Comparison of ENCODE assay signal across 8 cellular contexts in genomic region chr19:46471116-46471733, GRCh38. TPM values are rescaled to one million over a fixed set of nuclear protein-coding genes. Genes with fewer than 3 reads are reported as not detected.
DNase-seq lines count a peak whose midpoint lies in the region; ATAC-seq, FAIRE-seq and TF ChIP-seq lines count a peak whose summit lies in the region.

TSS of gene PNMA8A (minus strand) at chr19:46471563. CDS start at chr19:46471035, 528 bp downstream.

- BruUV-seq in mammary epithelial cell (replicated peaks; lab: Mats Ljungman, UMichigan): no TSS peak

- CTCF ChIA-PET in mammary epithelial cell (lab: Charles Lee; ENCODE audit: low non-redundant PET): no interaction called here
- CTCF ChIA-PET in activated CD4-positive, alpha-beta T cell treated with anti-CD3 and anti-CD28 coated beads for 36 hours (lab: Charles Lee): interaction anchor here (0.8 kb wide), 1 partner anchor 44 kb away, joined by 3 read pairs; no protein-coding TSS in a partner anchor

- no peak for TF ChIP-seq CTCF in mammary epithelial cell (conservative IDR thresholded peaks at IDR 0.05 in 1 of 2, IDR thresholded peaks at IDR 0.05 in 1 of 2; ENCODE audit: extremely low read depth in 1 of 2, insufficient read depth in 1 of 2, low read depth in 1 of 2, low read length in 2 of 2)

- no peaks in the 10 kb centered on the region for H3K9me3 ChIP-seq in BLaER1 treated with 17β-estradiol and CSF1 and Interleukin-3, amounts not matched to agents 10 nM and 100 nM (replicated peaks in 1 of 11)
- no peaks in the 10 kb centered on the region for H3K9me3 ChIP-seq in mammary epithelial cell (replicated peaks; ENCODE audit: insufficient read depth, low read length)

- H3K4me3 Mint-ChIP-seq in stimulated activated naive B cell treated with anti-CD40 and anti-IgM and Interleukin-4, amounts not matched to agents 10 μg/mL and 1 μg/mL and 100 μg/mL, for 72 hours: peak within 1 kb of the TSS; percentile 48 to 71
- H3K4me3 Mint-ChIP-seq in activated CD4-positive, alpha-beta T cell treated with anti-CD3 and anti-CD28 coated beads for 36 hours: no peak within 1 kb of the TSS

- no peak for FAIRE-seq in GM19239 (lab: Jason Lieb, UNC)

- H3K27me3 ChIP-seq in BLaER1 treated with 17β-estradiol and CSF1 and Interleukin-3, amounts not matched to agents 10 nM and 100 nM: no peaks in the 10 kb centered on the region
- H3K27me3 ChIP-seq in mammary epithelial cell (ENCODE audit: insufficient read depth, low read length): no peaks in the 10 kb centered on the region

- in situ Hi-C loops in mammary epithelial cell (cut with MboI; ENCODE audit: low sequenced_read_pairs in 2 of 2): no loop called here

- H3K4me1 ChIP-seq in BLaER1 treated with 17β-estradiol and CSF1 and Interleukin-3, amounts not matched to agents 10 nM and 100 nM: peaks cover 33 to 93% (median 85%) of the 10 kb centered on the region in 10 experiments
- H3K4me1 ChIP-seq in mammary epithelial cell (ENCODE audit: insufficient read depth, low read length): peaks cover 60% of the 10 kb centered on the region

- intact Hi-C loops in mammary epithelial cell (cut with micrococcal nuclease): no loop called here
- intact Hi-C loops in activated CD4-positive, alpha-beta T cell treated with anti-CD3 and anti-CD28 coated beads for 36 hours (cut with DNase I, micrococcal nuclease): no loop called here

- peak within 1 kb of the TSS in 4 of 11 experiments; percentile 18 to 62 (median 32); a peak in 3 of 22 replicates for H3K9ac ChIP-seq in BLaER1 treated with 17β-estradiol and CSF1 and Interleukin-3, amounts not matched to agents 10 nM and 100 nM
- no peak within 1 kb of the TSS for H3K9ac ChIP-seq in mammary epithelial cell (ENCODE audit: insufficient read depth, low read length)

- H3K36me3 ChIP-seq in BLaER1 treated with 17β-estradiol and CSF1 and Interleukin-3, amounts not matched to agents 10 nM and 100 nM: no peaks in the 10 kb centered on the region
- no peaks in the 10 kb centered on the region for H3K36me3 ChIP-seq in mammary epithelial cell (ENCODE audit: insufficient read depth, low read length)

- H3K4me2 ChIP-seq in BLaER1 treated with 17β-estradiol and CSF1 and Interleukin-3, amounts not matched to agents 10 nM and 100 nM: peak within 1 kb of the TSS in 9 of 11 experiments; percentile 43 to 87 (median 77); a peak in 18 of 22 replicates
- H3K4me2 ChIP-seq in mammary epithelial cell (ENCODE audit: insufficient read depth, low read depth, low read length): peak within 1 kb of the TSS; percentile 34

- no peaks in the 10 kb centered on the region for H4K20me1 ChIP-seq in BLaER1 treated with 17β-estradiol and CSF1 and Interleukin-3, amounts not matched to agents 10 nM and 100 nM
- H4K20me1 ChIP-seq in mammary epithelial cell (ENCODE audit: insufficient read depth, low read length): no peaks in the 10 kb centered on the region

- H2AFZ ChIP-seq in mammary epithelial cell (ENCODE audit: low read depth, low read length): peak within 1 kb of the TSS; percentile 80

- peak; percentile 70 to 73 for ATAC-seq in stimulated activated naive B cell treated with anti-CD40 and anti-IgM and Interleukin-4, amounts not matched to agents 10 μg/mL and 1 μg/mL and 100 μg/mL, for 72 hours (replicated peaks)
- no peak for ATAC-seq in HG03045 (IDR thresholded peaks at IDR 0.05; ENCODE audit: unreplicated experiment)
- no peak for ATAC-seq in activated CD4-positive, alpha-beta T cell treated with anti-CD3 and anti-CD28 coated beads for 36 hours

- peaks cover 4 to 15% of the 10 kb centered on the region in 2 donors for H3K4me1 Mint-ChIP-seq in stimulated activated naive B cell treated with anti-CD40 and anti-IgM and Interleukin-4, amounts not matched to agents 10 μg/mL and 1 μg/mL and 100 μg/mL, for 72 hours
- H3K4me1 Mint-ChIP-seq in activated CD4-positive, alpha-beta T cell treated with anti-CD3 and anti-CD28 coated beads for 36 hours: peaks cover 10% of the 10 kb centered on the region

- 17% methylated on average over 28 of the region's 57 CpGs for WGBS in mammary epithelial cell (ENCODE audit: low coverage, missing lambda C conversion rate)

- peak within 1 kb of the TSS in 6 of 11 experiments; percentile 4 to 93 (median 90); a peak in 9 of 22 replicates for H3K27ac ChIP-seq in BLaER1 treated with 17β-estradiol and CSF1 and Interleukin-3, amounts not matched to agents 10 nM and 100 nM
- H3K27ac ChIP-seq in mammary epithelial cell (ENCODE audit: insufficient read depth, low read depth, low read length): no peak within 1 kb of the TSS

- H3K36me3 Mint-ChIP-seq in stimulated activated naive B cell treated with anti-CD40 and anti-IgM and Interleukin-4, amounts not matched to agents 10 μg/mL and 1 μg/mL and 100 μg/mL, for 72 hours: peaks cover 0 to 4% of the 10 kb centered on the region in 2 donors
- no peaks in the 10 kb centered on the region for H3K36me3 Mint-ChIP-seq in activated CD4-positive, alpha-beta T cell treated with anti-CD3 and anti-CD28 coated beads for 36 hours (ENCODE audit: low read depth)

- no peaks in the 10 kb centered on the region for H3K79me2 ChIP-seq in mammary epithelial cell (ENCODE audit: insufficient read depth, low read length)

- H3K27ac Mint-ChIP-seq in stimulated activated naive B cell treated with anti-CD40 and anti-IgM and Interleukin-4, amounts not matched to agents 10 μg/mL and 1 μg/mL and 100 μg/mL, for 72 hours: no peak within 1 kb of the TSS
- H3K27ac Mint-ChIP-seq in activated CD4-positive, alpha-beta T cell treated with anti-CD3 and anti-CD28 coated beads for 36 hours: no peak within 1 kb of the TSS

- H3K9me3 Mint-ChIP-seq in stimulated activated naive B cell treated with anti-CD40 and anti-IgM and Interleukin-4, amounts not matched to agents 10 μg/mL and 1 μg/mL and 100 μg/mL, for 72 hours: no peaks in the 10 kb centered on the region
- no peaks in the 10 kb centered on the region for H3K9me3 Mint-ChIP-seq in activated CD4-positive, alpha-beta T cell treated with anti-CD3 and anti-CD28 coated beads for 36 hours (ENCODE audit: low read depth)

- peaks cover 51 to 62% of the 10 kb centered on the region in 2 donors for H3K27me3 Mint-ChIP-seq in stimulated activated naive B cell treated with anti-CD40 and anti-IgM and Interleukin-4, amounts not matched to agents 10 μg/mL and 1 μg/mL and 100 μg/mL, for 72 hours
- peaks cover 50% of the 10 kb centered on the region for H3K27me3 Mint-ChIP-seq in activated CD4-positive, alpha-beta T cell treated with anti-CD3 and anti-CD28 coated beads for 36 hours

- POLR2A ChIA-PET in activated CD4-positive, alpha-beta T cell treated with anti-CD3 and anti-CD28 coated beads for 36 hours (lab: Charles Lee): no interaction called here

- DNase-seq in NCI-H1694 treated with DMSO at 0.1 percent for 48 hours (lab: John Stamatoyannopoulos, UW): peak; percentile 81
- no peak for DNase-seq in mammary epithelial cell
- peak; percentile 74 for DNase-seq in inferior parietal cortex (ENCODE audit: extremely low spot score)
- DNase-seq in stimulated activated naive B cell treated with anti-CD40 and anti-IgM and Interleukin-4, amounts not matched to agents 10 μg/mL and 1 μg/mL and 100 μg/mL, for 72 hours: no peak
- no peak for DNase-seq in GM19239 (ENCODE audit: insufficient read length, low spot score)
- no peak for DNase-seq in activated CD4-positive, alpha-beta T cell treated with anti-CD3 and anti-CD28 coated beads for 36 hours

- H3K4me3 ChIP-seq in BLaER1 treated with 17β-estradiol and CSF1 and Interleukin-3, amounts not matched to agents 10 nM and 100 nM: no peak within 1 kb of the TSS
- H3K4me3 ChIP-seq in mammary epithelial cell (replicated peaks in 1 of 3; ENCODE audit: insufficient read depth in 1 of 3, low read depth in 2 of 3, low read length in 3 of 3): no peak within 1 kb of the TSS

- dilution Hi-C loops in mammary epithelial cell (cut with HindIII; ENCODE audit: low sequenced_read_pairs): no loop called here

RNA-seq across cellular contexts. Expression of gene PNMA8A, which starts in this region (rescaled TPM):
- total RNA-seq in mammary epithelial cell: 10 to 100 TPM in 1 of 2 donors, under 1 TPM in 1; 0.24 to 39.3 TPM
- 0.26 TPM for polyA plus RNA-seq in mammary epithelial cell
- not detected for polyA minus RNA-seq in mammary epithelial cell
- total RNA-seq in activated CD4-positive, alpha-beta T cell treated with anti-CD3 and anti-CD28 coated beads for 36 hours: not detected

Comparison
In these comparisons a context has a peak if more than half of its experiments do, and no peak if none do; other contexts are left out.
1. DNase-seq: peak in NCI-H1694 treated with DMSO at 0.1 percent for 48 hours (single experiment) and inferior parietal cortex (single experiment); none in mammary epithelial cell (single experiment), stimulated activated naive B cell treated with anti-CD40 and anti-IgM and Interleukin-4, amounts not matched to agents 10 μg/mL and 1 μg/mL and 100 μg/mL, for 72 hours (single experiment), GM19239 (single experiment) and activated CD4-positive, alpha-beta T cell treated with anti-CD3 and anti-CD28 coated beads for 36 hours (single experiment).
2. ATAC-seq: peak in stimulated activated naive B cell treated with anti-CD40 and anti-IgM and Interleukin-4, amounts not matched to agents 10 μg/mL and 1 μg/mL and 100 μg/mL, for 72 hours (2 of 2); none in HG03045 (single experiment) and activated CD4-positive, alpha-beta T cell treated with anti-CD3 and anti-CD28 coated beads for 36 hours (single experiment).